Comparison of ENCODE assay signal across 18 cellular contexts in the genomic region with DNA sequence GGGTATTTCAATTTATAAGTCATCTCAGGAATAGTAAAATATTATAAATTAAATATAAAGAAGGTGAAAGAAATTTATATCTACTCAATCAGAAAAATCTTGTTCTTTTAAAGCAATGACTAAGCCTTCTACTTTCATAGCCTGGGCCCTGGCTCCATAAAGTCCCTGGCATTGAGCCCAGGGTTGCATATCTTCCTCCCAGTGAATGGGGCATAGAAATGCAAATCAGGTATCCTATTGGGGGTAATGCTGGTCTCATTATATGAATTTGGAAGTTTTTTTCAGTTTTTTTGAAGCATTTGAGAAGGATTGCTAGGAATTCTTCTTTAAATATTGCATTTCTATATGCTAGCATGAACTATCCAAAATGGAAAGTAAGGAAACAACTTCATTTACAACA.
"Had no signal": no experiment of that assay in that cellular context is flagged by ENCODE, and none has a peak within 500 bp of the region (broad histone marks: within the 10 kb centered on the region; RNA-seq: fewer than 3 reads in every experiment).

No MANE protein-coding gene starts in this region.

- H3K27me3 ChIP-seq: adrenal gland, pancreas, stomach had no signal

- H3K9me3 Mint-ChIP-seq: activated naive CD4-positive, alpha-beta T cell treated with anti-CD3 and anti-CD28 coated beads, Interleukin-2, amount 50 U/mL, for 72 hours had no signal

- H3K4me3 ChIP-seq: adrenal gland, pancreas, smooth muscle cell, stomach had no signal

- H3K4me3 Mint-ChIP-seq: natural killer cell had no signal

- ATAC-seq: activated naive CD4-positive, alpha-beta T cell treated with anti-CD3 and anti-CD28 coated beads, Interleukin-2, amount 50 U/mL, for 72 hours; esophagus mucosa; left cardiac atrium; natural killer cell; pancreas; sciatic nerve had no signal

- H3K9me3 ChIP-seq: adrenal gland, pancreas had no signal

- H3K36me3 ChIP-seq: adrenal gland, pancreas, stomach had no signal

- H3K36me3 Mint-ChIP-seq: activated naive CD4-positive, alpha-beta T cell treated with anti-CD3 and anti-CD28 coated beads, Interleukin-2, amount 50 U/mL, for 72 hours; natural killer cell had no signal

- DNase-seq: activated CD4-positive, alpha-beta T cell treated with anti-CD3 and anti-CD28 coated beads for 1 hour; activated CD8-positive, alpha-beta memory T cell treated with anti-CD3 and anti-CD28 coated beads for 24 hours; activated CD8-positive, alpha-beta memory T cell treated with anti-CD3 and anti-CD28 coated beads, Interleukin-2, amount 50 U/mL, for 48 hours; activated effector memory CD4-positive, alpha-beta T cell treated with anti-CD3 and anti-CD28 coated beads, Interleukin-2, amount 50 U/mL, for 16 hours; activated T-cell treated with anti-CD3 and anti-CD28 coated beads, Interleukin-2, amount 50 U/mL, for 48 hours; effector CD8-positive, alpha-beta T cell; left cardiac atrium; natural killer cell; pancreas; stimulated activated CD4-positive, alpha-beta T cell treated with anti-CD3 and anti-CD28 coated beads, Interleukin-4, amount 100 ng/mL, for 1 hour; stomach; T-helper 2 cell; trophoblast cell had no signal

- H3K4me1 Mint-ChIP-seq: natural killer cell had no signal

- H3K27ac Mint-ChIP-seq: activated naive CD4-positive, alpha-beta T cell treated with anti-CD3 and anti-CD28 coated beads, Interleukin-2, amount 50 U/mL, for 72 hours; natural killer cell had no signal
